Comparison of ENCODE assay signal across 8 cellular contexts in the genomic region with DNA sequence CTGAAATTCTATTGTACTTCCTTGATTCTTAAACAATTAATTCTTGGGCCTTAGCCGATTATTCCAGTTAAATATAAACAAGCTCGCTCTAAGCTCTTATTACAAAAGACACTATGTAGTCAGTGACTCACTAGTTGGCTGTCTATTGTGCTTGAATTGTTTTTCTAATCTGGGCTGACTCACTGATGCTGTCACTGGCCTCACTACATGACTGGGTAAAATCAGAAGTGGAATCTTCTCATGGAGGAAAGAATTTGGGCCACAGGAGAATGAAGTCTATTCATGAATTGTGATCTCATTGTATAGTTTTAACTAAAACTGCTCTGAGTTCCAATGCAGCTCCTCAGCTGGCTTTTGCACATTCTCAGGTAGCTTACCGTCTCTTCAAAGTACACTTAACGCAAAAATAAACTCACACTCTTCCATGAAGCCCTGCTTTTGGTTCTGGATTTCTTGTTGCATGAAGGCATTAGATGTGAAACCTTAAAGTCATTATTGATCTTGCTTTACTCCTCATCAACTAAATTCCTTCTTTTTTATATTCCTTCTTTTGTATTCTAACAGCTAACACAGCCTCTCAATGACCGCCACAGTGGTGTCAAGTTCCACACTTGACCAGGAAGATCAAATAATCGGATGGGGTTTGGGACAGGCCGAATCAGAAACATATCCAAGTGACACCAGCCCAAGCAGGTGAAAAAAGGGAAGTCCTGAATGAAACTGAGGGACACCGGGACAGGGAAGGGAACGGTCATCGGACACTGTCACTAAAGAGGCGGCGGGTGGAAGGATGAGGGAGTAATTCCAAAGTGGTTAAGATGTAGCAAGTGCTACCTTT.
DNase-seq lines count a peak whose midpoint lies in the region; ATAC-seq and TF ChIP-seq lines count a peak whose summit lies in the region.

No MANE protein-coding gene starts in this region.

- peak; percentile 95 for ATAC-seq in aorta (ENCODE audit: low FRiP score)
- no peak for ATAC-seq in GM18505 (IDR thresholded peaks at IDR 0.05; ENCODE audit: unreplicated experiment)
- no peak for ATAC-seq in GM19452 (IDR thresholded peaks at IDR 0.05; ENCODE audit: unreplicated experiment)

- DNase-seq in GM04504 (ENCODE audit: low read depth) (peak; percentile 90), NCI-H446 (lab: John Stamatoyannopoulos, UW) (peak; percentile 9 to 45), dermis microvascular lymphatic vessel endothelial cell (ENCODE audit: low read depth in 2 of 2) (peak; percentile 97 to 98), lung microvascular endothelial cell (ENCODE audit: low read depth in 2 of 2) (peak; percentile 97 to 98), aorta (no peak), NCI-H82 treated with DMSO at 0.1 percent for 48 hours (lab: John Stamatoyannopoulos, UW; ENCODE audit: unreplicated experiment) (no peak)

- H3K36me3 ChIP-seq in aorta (ENCODE audit: control insufficient read depth in 1 of 2, insufficient read depth in 2 of 2, low read length in 1 of 2): peaks cover 0 to 1% of the 10 kb centered on the region in 2 donors

- H3K27ac ChIP-seq in aorta (ENCODE audit: low read depth in 1 of 2, low read length in 2 of 2): peak overlapping the region; percentile 79

- TF ChIP-seq POLR2A in GM18505 (IDR thresholded peaks at IDR 0.05; ENCODE audit: borderline replicate concordance, extremely low read depth, insufficient read depth, insufficient read length): no peak

- H3K4me1 ChIP-seq in aorta (ENCODE audit: control insufficient read depth in 1 of 2, insufficient read depth in 2 of 2, low read length in 2 of 2): peaks cover 0 to 2% of the 10 kb centered on the region in 2 donors

- no peaks in the 10 kb centered on the region for H3K27me3 ChIP-seq in aorta (ENCODE audit: control insufficient read depth in 1 of 2, insufficient read depth in 2 of 2, low read length in 1 of 2)

- H3K9me3 ChIP-seq in aorta (ENCODE audit: control insufficient read depth, low read length): no peaks in the 10 kb centered on the region

- 59% methylated on average over 12 of the region's 12 CpGs for WGBS in aorta, 2 donors

- no peak overlapping the region for H3K4me3 ChIP-seq in aorta (ENCODE audit: low read length in 2 of 2)

- intact Hi-C loops in aorta (cut with DNase I): loop anchor here in 1 of 2 donors (10.0 kb wide), 1 partner anchor 116 kb away; no protein-coding TSS in a partner anchor

Comparison
In these comparisons a context has a peak if more than half of its experiments do, and no peak if none do; other contexts are left out.
1. DNase-seq: peak in GM04504 (single experiment), NCI-H446 (2 of 2), dermis microvascular lymphatic vessel endothelial cell (2 of 2) and lung microvascular endothelial cell (2 of 2); none in aorta (0 of 2) and NCI-H82 treated with DMSO at 0.1 percent for 48 hours (single experiment).